1 cellular context compared by ENCODE assay signal in genomic region chr5:56910123-56910951, GRCh38.
TF ChIP-seq lines count a peak whose summit lies in the region.

No MANE protein-coding gene starts in this region.

TF ChIP-seq in K562, 482 proteins besides CTCF, POLR2A, EP300 and RAD21 (continued from another document and continues in another):
- TF ChIP-seq ZBTB40 (IDR thresholded peaks at IDR 0.05) (0 out of 2 replicates have a peak, but pooled peaks have one; percentile 61), ZBTB40 (CRISPR knock-in tag; IDR thresholded peaks at IDR 0.05) (no peak), SRSF3 (IDR thresholded peaks at IDR 0.05; ENCODE audit: insufficient read depth, low read length) (no peak), ATF1 (CRISPR knock-in tag; IDR thresholded peaks at IDR 0.05) (no peak), ATF1 (tag; IDR thresholded peaks at IDR 0.05) (peak; percentile 72), RBM22 (IDR thresholded peaks at IDR 0.05; ENCODE audit: low read depth, low read length, poor library complexity, severe bottlenecking) (no peak), HMGXB4 (CRISPR knock-in tag; IDR thresholded peaks at IDR 0.05) (no peak), CTBP1 (IDR thresholded peaks at IDR 0.05; ENCODE audit: borderline replicate concordance) (no peak), YBX1 (IDR thresholded peaks at IDR 0.05) (no peak), TCF3 (CRISPR knock-in tag; IDR thresholded peaks at IDR 0.05) (no peak), ZNF24 (IDR thresholded peaks at IDR 0.05) (0 out of 2 replicates have a peak, but pooled peaks have one; percentile 31), PKNOX1 (IDR thresholded peaks at IDR 0.05) (peak; percentile 38; the same call in 1 of the 2 replicates), RERE (CRISPR knock-in tag; IDR thresholded peaks at IDR 0.05; ENCODE audit: borderline replicate concordance) (no peak), POLR2H (tag; IDR thresholded peaks at IDR 0.05; ENCODE audit: low read depth) (peak; percentile 96), KLF6 (CRISPR knock-in tag; IDR thresholded peaks at IDR 0.05; ENCODE audit: borderline replicate concordance) (no peak), KDM1A (IDR thresholded peaks at IDR 0.05) (no peak), ZNF282 (CRISPR knock-in tag; IDR thresholded peaks at IDR 0.05) (no peak), CEBPB (tag; IDR thresholded peaks at IDR 0.05) (no peak), CBX2 (IDR thresholded peaks at IDR 0.05; ENCODE audit: insufficient read depth, low read length, poor library complexity, severe bottlenecking) (no peak), PPARD (CRISPR knock-in tag; IDR thresholded peaks at IDR 0.05) (no peak)
- TF ChIP-seq, protein P1, sequence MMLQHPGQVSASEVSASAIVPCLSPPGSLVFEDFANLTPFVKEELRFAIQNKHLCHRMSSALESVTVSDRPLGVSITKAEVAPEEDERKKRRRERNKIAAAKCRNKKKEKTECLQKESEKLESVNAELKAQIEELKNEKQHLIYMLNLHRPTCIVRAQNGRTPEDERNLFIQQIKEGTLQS (IDR thresholded peaks at IDR 0.05), result peak; percentile 63
- TF ChIP-seq, protein P1 (CRISPR knock-in tag; conservative IDR thresholded peaks at IDR 0.05), result no peak
- TF ChIP-seq, protein P2, sequence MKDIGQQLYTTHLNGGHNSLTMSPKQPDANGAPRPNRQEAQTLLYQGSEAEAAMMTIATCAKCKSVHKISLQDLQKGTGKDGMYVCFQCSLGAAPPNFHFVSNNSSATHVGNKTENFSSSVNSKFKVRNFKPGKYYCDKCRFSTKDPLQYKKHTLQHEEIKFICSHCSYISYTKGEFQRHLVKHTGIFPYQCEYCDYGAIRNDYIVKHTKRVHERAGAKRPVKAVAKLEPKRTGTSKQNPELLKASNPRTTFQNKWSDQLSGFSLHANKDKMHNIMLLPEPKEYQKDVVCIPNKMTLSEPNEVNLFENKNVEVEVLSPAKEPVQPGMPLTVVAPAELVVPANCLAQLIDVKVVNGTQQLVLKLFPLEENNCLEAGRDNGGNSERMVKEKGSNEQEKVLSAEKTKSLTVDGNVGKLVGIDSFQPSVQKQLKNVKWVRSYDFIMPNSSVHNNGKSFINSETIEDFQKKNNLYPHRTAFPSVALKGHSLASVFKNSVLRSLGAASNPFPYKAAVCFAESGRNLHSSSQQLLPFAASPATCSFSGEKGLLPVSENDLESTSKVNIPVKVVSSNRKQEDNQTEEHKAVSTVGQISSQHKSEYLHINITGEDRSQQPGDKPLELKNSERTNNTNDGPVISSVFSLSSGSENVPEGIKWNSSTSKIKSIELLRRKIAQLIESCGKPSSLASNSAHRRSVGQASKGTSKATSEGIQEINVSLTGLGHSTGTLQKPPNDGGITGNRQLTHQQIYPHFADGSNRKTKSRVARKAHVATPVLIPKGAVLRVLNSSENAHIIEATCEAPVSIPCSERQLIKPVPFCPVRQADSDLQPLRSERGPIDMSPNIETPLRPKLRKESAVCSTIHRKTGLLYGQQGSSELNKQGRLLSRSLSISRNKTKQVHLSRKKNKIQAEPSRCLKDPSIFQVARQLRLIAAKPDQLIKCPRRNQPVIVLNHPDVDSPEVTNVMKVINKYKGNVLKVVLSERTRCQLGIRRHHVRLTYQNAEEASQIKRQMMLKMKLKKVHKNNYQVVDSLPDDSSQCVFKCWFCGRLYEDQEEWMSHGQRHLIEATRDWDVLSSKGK (CRISPR knock-in tag; IDR thresholded peaks at IDR 0.05), result no peak
- TF ChIP-seq, protein P3, sequence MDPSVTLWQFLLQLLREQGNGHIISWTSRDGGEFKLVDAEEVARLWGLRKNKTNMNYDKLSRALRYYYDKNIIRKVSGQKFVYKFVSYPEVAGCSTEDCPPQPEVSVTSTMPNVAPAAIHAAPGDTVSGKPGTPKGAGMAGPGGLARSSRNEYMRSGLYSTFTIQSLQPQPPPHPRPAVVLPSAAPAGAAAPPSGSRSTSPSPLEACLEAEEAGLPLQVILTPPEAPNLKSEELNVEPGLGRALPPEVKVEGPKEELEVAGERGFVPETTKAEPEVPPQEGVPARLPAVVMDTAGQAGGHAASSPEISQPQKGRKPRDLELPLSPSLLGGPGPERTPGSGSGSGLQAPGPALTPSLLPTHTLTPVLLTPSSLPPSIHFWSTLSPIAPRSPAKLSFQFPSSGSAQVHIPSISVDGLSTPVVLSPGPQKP (CRISPR knock-in tag; IDR thresholded peaks at IDR 0.05), result no peak
- TF ChIP-seq, protein P4, sequence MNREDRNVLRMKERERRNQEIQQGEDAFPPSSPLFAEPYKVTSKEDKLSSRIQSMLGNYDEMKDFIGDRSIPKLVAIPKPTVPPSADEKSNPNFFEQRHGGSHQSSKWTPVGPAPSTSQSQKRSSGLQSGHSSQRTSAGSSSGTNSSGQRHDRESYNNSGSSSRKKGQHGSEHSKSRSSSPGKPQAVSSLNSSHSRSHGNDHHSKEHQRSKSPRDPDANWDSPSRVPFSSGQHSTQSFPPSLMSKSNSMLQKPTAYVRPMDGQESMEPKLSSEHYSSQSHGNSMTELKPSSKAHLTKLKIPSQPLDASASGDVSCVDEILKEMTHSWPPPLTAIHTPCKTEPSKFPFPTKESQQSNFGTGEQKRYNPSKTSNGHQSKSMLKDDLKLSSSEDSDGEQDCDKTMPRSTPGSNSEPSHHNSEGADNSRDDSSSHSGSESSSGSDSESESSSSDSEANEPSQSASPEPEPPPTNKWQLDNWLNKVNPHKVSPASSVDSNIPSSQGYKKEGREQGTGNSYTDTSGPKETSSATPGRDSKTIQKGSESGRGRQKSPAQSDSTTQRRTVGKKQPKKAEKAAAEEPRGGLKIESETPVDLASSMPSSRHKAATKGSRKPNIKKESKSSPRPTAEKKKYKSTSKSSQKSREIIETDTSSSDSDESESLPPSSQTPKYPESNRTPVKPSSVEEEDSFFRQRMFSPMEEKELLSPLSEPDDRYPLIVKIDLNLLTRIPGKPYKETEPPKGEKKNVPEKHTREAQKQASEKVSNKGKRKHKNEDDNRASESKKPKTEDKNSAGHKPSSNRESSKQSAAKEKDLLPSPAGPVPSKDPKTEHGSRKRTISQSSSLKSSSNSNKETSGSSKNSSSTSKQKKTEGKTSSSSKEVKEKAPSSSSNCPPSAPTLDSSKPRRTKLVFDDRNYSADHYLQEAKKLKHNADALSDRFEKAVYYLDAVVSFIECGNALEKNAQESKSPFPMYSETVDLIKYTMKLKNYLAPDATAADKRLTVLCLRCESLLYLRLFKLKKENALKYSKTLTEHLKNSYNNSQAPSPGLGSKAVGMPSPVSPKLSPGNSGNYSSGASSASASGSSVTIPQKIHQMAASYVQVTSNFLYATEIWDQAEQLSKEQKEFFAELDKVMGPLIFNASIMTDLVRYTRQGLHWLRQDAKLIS (CRISPR knock-in tag; IDR thresholded peaks at IDR 0.05), result peak; percentile 69; the same call in 1 of the 2 replicates
